Comparison of ENCODE assay signal across 8 cellular contexts in genomic region chr6:26197736-26198625, GRCh38.
DNase-seq lines count a peak whose midpoint lies in the region; ATAC-seq and TF ChIP-seq lines count a peak whose summit lies in the region.

No MANE protein-coding gene starts in this region.

- TF ChIP-seq POLR2A in spleen (IDR thresholded peaks at IDR 0.05) = peak in 2 of 3 donors; percentile 18 to 21

- POLR2A ChIA-PET in activated CD4-positive, alpha-beta T cell treated with anti-CD3 and anti-CD28 coated beads for 36 hours (lab: Charles Lee) = interaction anchor here (0.6 to 6.6 kb wide), 29 partner anchors 7 to 1695 kb away, joined by 3 to 248 read pairs (median 17); partner anchors contain the start of gene HMGN4

- H3K4me3 Mint-ChIP-seq in activated CD4-positive, alpha-beta T cell treated with anti-CD3 and anti-CD28 coated beads for 36 hours = peak overlapping the region; percentile 98
- H3K4me3 Mint-ChIP-seq in activated naive CD4-positive, alpha-beta T cell treated with anti-CD3 and anti-CD28 coated beads for 36 hours = peak overlapping the region; percentile 96

- peak overlapping the region; percentile 99 for H3K27ac Mint-ChIP-seq in activated CD4-positive, alpha-beta T cell treated with anti-CD3 and anti-CD28 coated beads for 36 hours
- peak overlapping the region; percentile 99 for H3K27ac Mint-ChIP-seq in activated naive CD4-positive, alpha-beta T cell treated with anti-CD3 and anti-CD28 coated beads for 36 hours

- H3K4me1 Mint-ChIP-seq in activated CD4-positive, alpha-beta T cell treated with anti-CD3 and anti-CD28 coated beads for 36 hours = peaks cover 28% of the 10 kb centered on the region
- peaks cover 34% of the 10 kb centered on the region for H3K4me1 Mint-ChIP-seq in activated naive CD4-positive, alpha-beta T cell treated with anti-CD3 and anti-CD28 coated beads for 36 hours (ENCODE audit: low read depth)

- H3K9me3 ChIP-seq in iPS DF 6.9 (ENCODE audit: control insufficient read depth, insufficient read depth, low read length) = no peaks in the 10 kb centered on the region
- no peaks in the 10 kb centered on the region for H3K9me3 ChIP-seq in spleen

- H3K9me3 Mint-ChIP-seq in activated CD4-positive, alpha-beta T cell treated with anti-CD3 and anti-CD28 coated beads for 36 hours (ENCODE audit: low read depth) = no peaks in the 10 kb centered on the region
- no peaks in the 10 kb centered on the region for H3K9me3 Mint-ChIP-seq in activated naive CD4-positive, alpha-beta T cell treated with anti-CD3 and anti-CD28 coated beads for 36 hours

- peaks cover 25% of the 10 kb centered on the region for H3K36me3 Mint-ChIP-seq in activated CD4-positive, alpha-beta T cell treated with anti-CD3 and anti-CD28 coated beads for 36 hours (ENCODE audit: low read depth)
- H3K36me3 Mint-ChIP-seq in activated naive CD4-positive, alpha-beta T cell treated with anti-CD3 and anti-CD28 coated beads for 36 hours (ENCODE audit: low read depth) = peaks cover 15% of the 10 kb centered on the region

- H3K27me3 ChIP-seq in iPS DF 6.9 (ENCODE audit: control insufficient read depth, insufficient read depth, low read length) = no peaks in the 10 kb centered on the region
- H3K27me3 ChIP-seq in spleen (replicated peaks in 1 of 7) = no peaks in the 10 kb centered on the region

- no peak for ATAC-seq in activated CD4-positive, alpha-beta T cell treated with anti-CD3 and anti-CD28 coated beads for 36 hours
- no peak for ATAC-seq in HG02588 (IDR thresholded peaks at IDR 0.05; ENCODE audit: unreplicated experiment)
- ATAC-seq in HG02973 (IDR thresholded peaks at IDR 0.05; ENCODE audit: unreplicated experiment) = no peak

- H3K36me3 ChIP-seq in iPS DF 6.9 (ENCODE audit: control insufficient read depth, insufficient read depth, low read length) (no peaks in the 10 kb centered on the region), spleen (no peaks in the 10 kb centered on the region)

- H3K27ac ChIP-seq in iPS DF 6.9 (ENCODE audit: low read length) (no peak overlapping the region), spleen (peak overlapping the region; percentile 86 to 100 (median 98))

- TF ChIP-seq CTCF in spleen (IDR thresholded peaks at IDR 0.05 in 8 of 11, conservative IDR thresholded peaks at IDR 0.05 in 3 of 11) = peak in 2 of 11 experiments; percentile 10 to 20

- DNase-seq in activated CD4-positive, alpha-beta T cell treated with anti-CD3 and anti-CD28 coated beads for 36 hours = peak; percentile 75
- no peak for DNase-seq in activated CD4-positive, alpha-beta T cell treated with anti-CD3 and anti-CD28 coated beads for 4 hours
- DNase-seq in NCI-H526 (lab: John Stamatoyannopoulos, UW) = peak; percentile 69 to 72
- DNase-seq in activated naive CD4-positive, alpha-beta T cell treated with anti-CD3 and anti-CD28 coated beads for 36 hours = peak; percentile 64
- DNase-seq in iPS DF 6.9 (ENCODE audit: low read depth, low spot score) = no peak
- DNase-seq in spleen = peak; percentile 83

- peak overlapping the region; percentile 98; the same call in 1 of the 2 replicates for H3K4me3 ChIP-seq in iPS DF 6.9 (ENCODE audit: low read length)
- peak overlapping the region; percentile 34 to 82 (median 55) for H3K4me3 ChIP-seq in spleen

- H3K4me1 ChIP-seq in iPS DF 6.9 (ENCODE audit: control insufficient read depth, insufficient read depth, low read length) (no peaks in the 10 kb centered on the region; the same call in 1 of the 2 replicates), spleen (peaks cover 3 to 64% (median 24%) of the 10 kb centered on the region in 6 donors)

- intact Hi-C loops in activated CD4-positive, alpha-beta T cell treated with anti-CD3 and anti-CD28 coated beads for 36 hours (cut with DNase I, micrococcal nuclease) = loop anchor here (1.0 to 5.0 kb wide), 14 partner anchors 9 to 1694 kb away; a partner anchor contains a TSS
- intact Hi-C loops in activated naive CD4-positive, alpha-beta T cell treated with anti-CD3 and anti-CD28 coated beads for 36 hours (cut with micrococcal nuclease) = loop anchor here (1.0 to 10.0 kb wide), 10 partner anchors 7 to 1637 kb away; a partner anchor contains a TSS
- intact Hi-C loops in spleen (cut with DNase I; ENCODE audit: low total_unique reads) = loop anchor here (5.0 kb wide), 1 partner anchor 41 kb away; a partner anchor contains a TSS

- no CpG with 5 or more reads among the region's 23 CpGs for WGBS in iPS DF 6.9 (ENCODE audit: insufficient coverage, insufficient read length)
- 0 to 1% (median 1%) methylated on average over 23 of the region's 23 CpGs for WGBS in spleen, 5 donors

- CTCF ChIA-PET in activated CD4-positive, alpha-beta T cell treated with anti-CD3 and anti-CD28 coated beads for 36 hours (lab: Charles Lee) = interaction anchor here (0.6 to 3.6 kb wide), 14 partner anchors 9 to 357 kb away, joined by 3 to 30 read pairs (median 6); a partner anchor contains a TSS
- CTCF ChIA-PET in activated naive CD4-positive, alpha-beta T cell treated with anti-CD3 and anti-CD28 coated beads for 36 hours (lab: Charles Lee) = interaction anchor here (0.9 to 2.9 kb wide), 6 partner anchors 9 to 52 kb away, joined by 3 to 10 read pairs (median 3); a partner anchor contains a TSS

- H3K27me3 Mint-ChIP-seq in activated CD4-positive, alpha-beta T cell treated with anti-CD3 and anti-CD28 coated beads for 36 hours = no peaks in the 10 kb centered on the region
- H3K27me3 Mint-ChIP-seq in activated naive CD4-positive, alpha-beta T cell treated with anti-CD3 and anti-CD28 coated beads for 36 hours (ENCODE audit: low read depth) = peaks cover 5% of the 10 kb centered on the region

Comparison
In these comparisons a context has a peak if more than half of its experiments do, and no peak if none do; other contexts are left out.
1. DNase-seq: peak in activated CD4-positive, alpha-beta T cell treated with anti-CD3 and anti-CD28 coated beads for 36 hours (single experiment), NCI-H526 (2 of 2), activated naive CD4-positive, alpha-beta T cell treated with anti-CD3 and anti-CD28 coated beads for 36 hours (single experiment) and spleen (single experiment); none in activated CD4-positive, alpha-beta T cell treated with anti-CD3 and anti-CD28 coated beads for 4 hours (0 of 2) and iPS DF 6.9 (single experiment).